11 cellular contexts compared by ENCODE assay signal in the genomic region with DNA sequence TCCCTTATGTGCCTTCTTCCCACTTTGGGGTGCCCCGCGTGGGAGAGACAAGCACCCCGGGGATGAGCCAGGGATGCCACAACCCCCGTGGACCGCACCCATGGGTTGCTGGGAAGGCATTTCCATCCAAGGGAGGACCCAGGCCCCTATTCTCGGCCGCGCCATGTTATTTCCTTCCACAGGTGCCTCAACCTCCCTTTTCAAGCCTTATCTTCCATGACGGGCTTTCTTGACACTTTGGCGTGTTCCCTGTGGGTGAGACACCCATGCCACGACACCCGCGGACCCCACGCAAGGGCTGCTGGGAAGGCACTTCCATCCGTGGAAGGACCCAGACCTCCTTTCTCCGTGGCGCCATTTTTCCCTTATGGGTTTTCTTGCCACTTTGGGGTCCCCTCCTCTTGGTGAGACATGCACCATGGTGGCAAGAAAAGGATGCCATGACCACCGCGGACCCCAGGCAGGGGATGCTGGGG.
"Had no signal": no experiment of that assay in that cellular context is flagged by ENCODE, and none has a peak within 500 bp of the region (broad histone marks: within the 10 kb centered on the region; RNA-seq: fewer than 3 reads in every experiment).

No MANE protein-coding gene starts in this region.

- H3K4me1 Mint-ChIP-seq: activated CD4-positive, alpha-beta memory T cell treated with anti-CD3 and anti-CD28 coated beads, Interleukin-2, amount 10 ng/mL, durations not matched to agents 7 days and 5 days; memory B cell; neural progenitor cell had no signal

- H3K36me3 Mint-ChIP-seq: activated naive CD8-positive, alpha-beta T cell; memory B cell; neural progenitor cell had no signal

- H3K36me3 ChIP-seq: esophagus muscularis mucosa, neural progenitor cell, SJCRH30 had no signal

- H3K4me3 ChIP-seq: esophagus muscularis mucosa, neural progenitor cell, SJCRH30 had no signal

- H3K4me3 Mint-ChIP-seq: activated CD4-positive, alpha-beta memory T cell treated with anti-CD3 and anti-CD28 coated beads, Interleukin-2, amount 10 ng/mL, durations not matched to agents 7 days and 5 days; activated naive CD8-positive, alpha-beta T cell; memory B cell; neural progenitor cell had no signal

- H3K9me3 ChIP-seq: SJCRH30 had no signal

- DNase-seq: activated CD4-positive, alpha-beta memory T cell treated with anti-CD3 and anti-CD28 coated beads, Interleukin-2, amount 10 ng/mL, durations not matched to agents 7 days and 5 days; anterior cingulate cortex; stimulated activated naive CD4-positive, alpha-beta T cell had no signal

- H3K27me3 Mint-ChIP-seq: activated CD4-positive, alpha-beta memory T cell treated with anti-CD3 and anti-CD28 coated beads, Interleukin-2, amount 10 ng/mL, durations not matched to agents 7 days and 5 days; activated naive CD8-positive, alpha-beta T cell had no signal

- H3K27ac ChIP-seq: esophagus muscularis mucosa, neural progenitor cell, parathyroid adenoma, SJCRH30 had no signal

- ATAC-seq: left colon had no signal

- H3K4me1 ChIP-seq: esophagus muscularis mucosa, neural progenitor cell, parathyroid adenoma, SJCRH30 had no signal

- H3K27ac Mint-ChIP-seq: activated CD4-positive, alpha-beta memory T cell treated with anti-CD3 and anti-CD28 coated beads, Interleukin-2, amount 10 ng/mL, durations not matched to agents 7 days and 5 days; activated naive CD8-positive, alpha-beta T cell; activated T-helper 2 cell treated with anti-CD3 and anti-CD28 coated beads, Interferon-gamma antibody, Interleukin-2, Interleukin-4, amounts not matched to agents 10 μg/mL and 5 μg/mL and 100 μg/mL, durations not matched to agents 14 hours and 24 hours and 36 hours; memory B cell; neural progenitor cell had no signal

- H3K27me3 ChIP-seq: neural progenitor cell had no signal
